21 cellular contexts compared by ENCODE assay signal in the genomic region with DNA sequence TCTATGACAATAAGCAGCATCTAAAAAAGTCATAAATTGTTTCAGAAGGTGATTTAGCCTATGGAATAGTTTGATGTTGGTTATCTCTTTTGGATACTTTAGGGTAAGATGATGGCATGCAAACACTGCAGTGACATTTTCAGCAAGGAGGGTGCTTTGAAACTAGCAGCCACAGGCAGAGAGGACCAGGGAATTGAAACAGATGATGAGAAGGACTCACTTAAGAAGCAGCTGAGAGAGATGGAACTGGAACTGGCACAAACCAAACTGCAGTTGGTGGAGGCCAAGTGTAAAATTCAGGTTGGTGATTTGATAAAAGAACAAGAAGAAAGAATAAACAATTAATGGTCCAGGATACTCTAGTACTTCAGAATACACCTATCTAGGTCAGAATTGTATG. TPM values are rescaled to one million over a fixed set of nuclear protein-coding genes. Genes with fewer than 3 reads are reported as not detected.
A peak's percentile ranks its signal among the peaks of the same experiment; 100 is the strongest.
DNase-seq lines count a peak whose midpoint lies in the region; ATAC-seq and TF ChIP-seq lines count a peak whose summit lies in the region.
"Had no signal": no experiment of that assay in that cellular context is flagged by ENCODE, and none has a peak within 500 bp of the region (broad histone marks: within the 10 kb centered on the region; RNA-seq: fewer than 3 reads in every experiment).

No MANE protein-coding gene starts in this region.

- no peaks in the 10 kb centered on the region for H3K27me3 Mint-ChIP-seq in activated naive CD8-positive, alpha-beta T cell
- no peaks in the 10 kb centered on the region for H3K27me3 Mint-ChIP-seq in activated naive CD8-positive, alpha-beta T cell treated with anti-CD3 and anti-CD28 coated beads for 36 hours
- no peaks in the 10 kb centered on the region for H3K27me3 Mint-ChIP-seq in activated T-helper 17 cell treated with anti-CD3 and anti-CD28 coated beads, Interleukin-2, amount 50 U/mL, for 72 hours
- no peaks in the 10 kb centered on the region for H3K27me3 Mint-ChIP-seq in stimulated activated naive B cell treated with anti-CD40 and anti-IgM and Interleukin-4, amounts not matched to agents 10 μg/mL and 1 μg/mL and 100 μg/mL, for 72 hours
- H3K27me3 Mint-ChIP-seq: activated naive CD8-positive, alpha-beta T cell treated with anti-CD3 and anti-CD28 coated beads, Interleukin-2, amount 10 ng/mL, durations not matched to agents 7 days and 5 days had no signal

- no peaks in the 10 kb centered on the region for H3K27me3 ChIP-seq in Peyer's patch
- H3K27me3 ChIP-seq: BLaER1 treated with 17β-estradiol and CSF1 and Interleukin-3, amounts not matched to agents 10 nM and 100 nM; pancreas had no signal

- peak; percentile 47 for ATAC-seq in HG03064 (IDR thresholded peaks at IDR 0.05; ENCODE audit: low read depth, unreplicated experiment)
- no peak for ATAC-seq in activated T-helper 17 cell treated with anti-CD3 and anti-CD28 coated beads, Interleukin-2, amount 50 U/mL, for 72 hours (replicated peaks)
- ATAC-seq in stimulated activated naive B cell treated with anti-CD40 and anti-IgM and Interleukin-4, amounts not matched to agents 10 μg/mL and 1 μg/mL and 100 μg/mL, for 72 hours (replicated peaks), result no peak
- ATAC-seq in GM19351 (IDR thresholded peaks at IDR 0.05; ENCODE audit: unreplicated experiment), result no peak
- ATAC-seq: HCT116, pancreas, PC-3 had no signal

- TF ChIP-seq CTCF in foreskin fibroblast (IDR thresholded peaks at IDR 0.05; ENCODE audit: low read depth, low read length) (no peak), Peyer's patch (IDR thresholded peaks at IDR 0.05) (no peak)

- no peak overlapping the region for H3K4me3 Mint-ChIP-seq in activated naive CD8-positive, alpha-beta T cell
- no peak overlapping the region for H3K4me3 Mint-ChIP-seq in activated naive CD8-positive, alpha-beta T cell treated with anti-CD3 and anti-CD28 coated beads for 36 hours
- no peak overlapping the region for H3K4me3 Mint-ChIP-seq in activated T-helper 17 cell treated with anti-CD3 and anti-CD28 coated beads, Interleukin-2, amount 50 U/mL, for 72 hours
- H3K4me3 Mint-ChIP-seq in stimulated activated naive B cell treated with anti-CD40 and anti-IgM and Interleukin-4, amounts not matched to agents 10 μg/mL and 1 μg/mL and 100 μg/mL, for 72 hours, result peak overlapping the region in 1 of 2 donors; percentile 2

- no peaks in the 10 kb centered on the region for H3K9me3 ChIP-seq in Peyer's patch
- H3K9me3 ChIP-seq: BLaER1 treated with 17β-estradiol and CSF1 and Interleukin-3, amounts not matched to agents 10 nM and 100 nM; pancreas had no signal

- peaks cover 33% of the 10 kb centered on the region for H3K4me1 Mint-ChIP-seq in activated naive CD8-positive, alpha-beta T cell (ENCODE audit: low read depth)
- peaks cover 28% of the 10 kb centered on the region for H3K4me1 Mint-ChIP-seq in activated naive CD8-positive, alpha-beta T cell treated with anti-CD3 and anti-CD28 coated beads for 36 hours
- H3K4me1 Mint-ChIP-seq in activated T-helper 17 cell treated with anti-CD3 and anti-CD28 coated beads, Interleukin-2, amount 50 U/mL, for 72 hours, result peaks cover 16% of the 10 kb centered on the region
- H3K4me1 Mint-ChIP-seq in stimulated activated naive B cell treated with anti-CD40 and anti-IgM and Interleukin-4, amounts not matched to agents 10 μg/mL and 1 μg/mL and 100 μg/mL, for 72 hours, result peaks cover 7 to 22% of the 10 kb centered on the region in 2 donors

- no peak overlapping the region for H3K27ac ChIP-seq in Peyer's patch
- H3K27ac ChIP-seq: BLaER1 treated with 17β-estradiol and CSF1 and Interleukin-3, amounts not matched to agents 10 nM and 100 nM; pancreas had no signal

- H3K36me3 ChIP-seq in Peyer's patch, result peaks cover 0 to 12% (median 0%) of the 10 kb centered on the region in 3 donors

- peaks cover 12% of the 10 kb centered on the region for H3K36me3 Mint-ChIP-seq in activated naive CD8-positive, alpha-beta T cell
- peaks cover 10% of the 10 kb centered on the region for H3K36me3 Mint-ChIP-seq in activated naive CD8-positive, alpha-beta T cell treated with anti-CD3 and anti-CD28 coated beads for 36 hours
- H3K36me3 Mint-ChIP-seq in activated T-helper 17 cell treated with anti-CD3 and anti-CD28 coated beads, Interleukin-2, amount 50 U/mL, for 72 hours (ENCODE audit: low read depth), result peaks cover 24% of the 10 kb centered on the region
- peaks cover 20 to 21% of the 10 kb centered on the region in 2 donors for H3K36me3 Mint-ChIP-seq in stimulated activated naive B cell treated with anti-CD40 and anti-IgM and Interleukin-4, amounts not matched to agents 10 μg/mL and 1 μg/mL and 100 μg/mL, for 72 hours

- H3K4me3 ChIP-seq in foreskin fibroblast (ENCODE audit: low read depth in 1 of 2, low read length in 2 of 2), result no peak overlapping the region
- no peak overlapping the region for H3K4me3 ChIP-seq in Peyer's patch
- H3K4me3 ChIP-seq: BLaER1 treated with 17β-estradiol and CSF1 and Interleukin-3, amounts not matched to agents 10 nM and 100 nM; pancreas; smooth muscle cell had no signal

- no peak for TF ChIP-seq POLR2A in Peyer's patch (IDR thresholded peaks at IDR 0.05)

- H3K27ac Mint-ChIP-seq in activated naive CD8-positive, alpha-beta T cell, result peak overlapping the region; percentile 47
- H3K27ac Mint-ChIP-seq in activated naive CD8-positive, alpha-beta T cell treated with anti-CD3 and anti-CD28 coated beads for 36 hours, result no peak overlapping the region
- peak overlapping the region; percentile 7 for H3K27ac Mint-ChIP-seq in activated T-helper 17 cell treated with anti-CD3 and anti-CD28 coated beads, Interleukin-2, amount 50 U/mL, for 72 hours
- H3K27ac Mint-ChIP-seq in stimulated activated naive B cell treated with anti-CD40 and anti-IgM and Interleukin-4, amounts not matched to agents 10 μg/mL and 1 μg/mL and 100 μg/mL, for 72 hours, result peak overlapping the region; percentile 16

- peaks cover 0 to 9% (median 2%) of the 10 kb centered on the region in 4 donors for H3K4me1 ChIP-seq in Peyer's patch
- H3K4me1 ChIP-seq: pancreas had no signal

- no peaks in the 10 kb centered on the region for H3K9me3 Mint-ChIP-seq in activated naive CD8-positive, alpha-beta T cell (ENCODE audit: low read depth)
- no peaks in the 10 kb centered on the region for H3K9me3 Mint-ChIP-seq in activated naive CD8-positive, alpha-beta T cell treated with anti-CD3 and anti-CD28 coated beads for 36 hours
- H3K9me3 Mint-ChIP-seq in activated T-helper 17 cell treated with anti-CD3 and anti-CD28 coated beads, Interleukin-2, amount 50 U/mL, for 72 hours, result no peaks in the 10 kb centered on the region
- H3K9me3 Mint-ChIP-seq in stimulated activated naive B cell treated with anti-CD40 and anti-IgM and Interleukin-4, amounts not matched to agents 10 μg/mL and 1 μg/mL and 100 μg/mL, for 72 hours, result no peaks in the 10 kb centered on the region
- H3K9me3 Mint-ChIP-seq: activated naive CD8-positive, alpha-beta T cell treated with anti-CD3 and anti-CD28 coated beads, Interleukin-2, amount 10 ng/mL, durations not matched to agents 7 days and 5 days had no signal

- no peak for DNase-seq in activated naive CD8-positive, alpha-beta T cell treated with anti-CD3 and anti-CD28 coated beads for 36 hours
- no peak for DNase-seq in stimulated activated naive B cell treated with anti-CD40 and anti-IgM and Interleukin-4, amounts not matched to agents 10 μg/mL and 1 μg/mL and 100 μg/mL, for 72 hours
- DNase-seq in foreskin fibroblast (no peak), Peyer's patch (no peak)
- DNase-seq: activated CD4-positive, CD25-positive, alpha-beta regulatory T cell; activated naive CD8-positive, alpha-beta T cell treated with anti-CD3 and anti-CD28 coated beads, Interleukin-2, amount 10 ng/mL, durations not matched to agents 7 days and 5 days; central memory CD4-positive, alpha-beta T cell; dermis blood vessel endothelial cell; NCI-H1092 treated with DMSO at 0.1 percent for 48 hours; NCI-H2029; NCI-H345; pancreas; PC-3; SHP77 treated with DMSO at 0.1 percent for 48 hours had no signal

RNA-seq across cellular contexts. Expression of a gene that starts 11.2 kb away (rescaled TPM):
- total RNA-seq in activated naive CD8-positive, alpha-beta T cell treated with anti-CD3 and anti-CD28 coated beads for 36 hours, result 100 to 1,000 TPM; 345 to 385 TPM
- 100 to 1,000 TPM; 289 to 427 TPM for total RNA-seq in activated T-helper 17 cell treated with anti-CD3 and anti-CD28 coated beads, Interleukin-2, amount 50 U/mL, for 72 hours
- total RNA-seq in Peyer's patch, result 100 to 1,000 TPM in 2 of 4 donors, 10 to 100 TPM in 2; 15.3 to 139 (median 89.6) TPM

RNA-seq across cellular contexts. Expression of a gene that starts 34.7 kb away (rescaled TPM):
- 10 to 100 TPM; 42.1 to 44.0 TPM for total RNA-seq in activated naive CD8-positive, alpha-beta T cell treated with anti-CD3 and anti-CD28 coated beads for 36 hours
- total RNA-seq in activated T-helper 17 cell treated with anti-CD3 and anti-CD28 coated beads, Interleukin-2, amount 50 U/mL, for 72 hours, result 10 to 100 TPM; 25.0 to 31.5 TPM
- total RNA-seq in Peyer's patch, result 10 to 100 TPM; 12.0 to 21.5 (median 15.8) TPM
